18 cellular contexts compared by ENCODE assay signal in genomic region chr17:37797206-37797605, GRCh38. TPM values are rescaled to one million over a fixed set of nuclear protein-coding genes. Genes with fewer than 3 reads are reported as not detected.
"Had no signal": no experiment of that assay in that cellular context is flagged by ENCODE, and none has a peak within 500 bp of the region (broad histone marks: within the 10 kb centered on the region; RNA-seq: fewer than 3 reads in every experiment).

No MANE protein-coding gene starts in this region.

- H3K27me3 ChIP-seq: brain microvascular endothelial cell, colonic mucosa had no signal

- DNase-seq: activated CD4-positive, alpha-beta T cell treated with anti-CD3 and anti-CD28 coated beads, Interleukin-2, amount 10 ng/mL, durations not matched to agents 24 days and 14 days; activated CD8-positive, alpha-beta T cell treated with anti-CD3 and anti-CD28 coated beads, Interleukin-2, amount 10 ng/mL, durations not matched to agents 7 days and 5 days; activated naive CD4-positive, alpha-beta T cell treated with anti-CD3 and anti-CD28 coated beads, Interleukin-2, amount 10 ng/mL, durations not matched to agents 7 days and 5 days; activated naive CD8-positive, alpha-beta T cell treated with anti-CD3 and anti-CD28 coated beads, Interleukin-2, amount 50 U/mL, for 24 hours; activated T-cell treated with anti-CD3 and anti-CD28 coated beads, Interleukin-2, amount 50 U/mL, for 4 hours; aorta; brain microvascular endothelial cell; central memory CD4-positive, alpha-beta T cell; colonic mucosa; erythroblast; spleen; stimulated activated CD4-positive, alpha-beta T cell treated with anti-CD3 and anti-CD28 coated beads, Interleukin-4, amount 100 ng/mL, for 4 hours; T-cell; upper lobe of right lung had no signal

- H3K36me3 ChIP-seq: brain microvascular endothelial cell, colonic mucosa, spleen, upper lobe of right lung had no signal

- H3K27ac ChIP-seq: brain microvascular endothelial cell, colonic mucosa, parathyroid adenoma, spleen, upper lobe of right lung had no signal

- H2AFZ ChIP-seq: parathyroid adenoma had no signal

- H3K36me3 Mint-ChIP-seq: activated naive CD4-positive, alpha-beta T cell treated with anti-CD3 and anti-CD28 coated beads, Interleukin-2, amount 10 ng/mL, durations not matched to agents 7 days and 5 days; natural killer cell treated with Interleukin-12 subunit alpha and Interleukin-12 subunit beta and Interleukin-15 and Interleukin-18, amount 100 ng/mL, for 72 hours; stimulated activated memory B cell treated with anti-CD40 and anti-IgM and Interleukin-4, amounts not matched to agents 10 μg/mL and 1 μg/mL and 100 μg/mL, for 72 hours; T-cell had no signal

- H3K4me1 ChIP-seq: colonic mucosa, parathyroid adenoma had no signal

- H3K9ac ChIP-seq: parathyroid adenoma had no signal

- H3K9me3 Mint-ChIP-seq: activated CD4-positive, alpha-beta T cell treated with anti-CD3 and anti-CD28 coated beads, Interleukin-2, amount 10 ng/mL, durations not matched to agents 24 days and 14 days; activated naive CD4-positive, alpha-beta T cell treated with anti-CD3 and anti-CD28 coated beads, Interleukin-2, amount 10 ng/mL, durations not matched to agents 7 days and 5 days; activated naive CD8-positive, alpha-beta T cell treated with anti-CD3 and anti-CD28 coated beads, Interleukin-2, amount 50 U/mL, for 24 hours; activated T-cell treated with anti-CD3 and anti-CD28 coated beads, Interleukin-2, amount 50 U/mL, for 4 hours; natural killer cell treated with Interleukin-12 subunit alpha and Interleukin-12 subunit beta and Interleukin-15 and Interleukin-18, amount 100 ng/mL, for 72 hours; T-cell had no signal

- ATAC-seq: activated CD8-positive, alpha-beta T cell treated with anti-CD3 and anti-CD28 coated beads, Interleukin-2, amount 10 ng/mL, durations not matched to agents 7 days and 5 days; activated naive CD8-positive, alpha-beta T cell treated with anti-CD3 and anti-CD28 coated beads, Interleukin-2, amount 50 U/mL, for 24 hours; activated T-cell treated with anti-CD3 and anti-CD28 coated beads, Interleukin-2, amount 50 U/mL, for 4 hours; stimulated activated memory B cell treated with anti-CD40 and anti-IgM and Interleukin-4, amounts not matched to agents 10 μg/mL and 1 μg/mL and 100 μg/mL, for 72 hours; T-cell; upper lobe of right lung had no signal

- H3K9me3 ChIP-seq: colonic mucosa, spleen, upper lobe of right lung had no signal

- H3K4me3 Mint-ChIP-seq: activated CD4-positive, alpha-beta T cell treated with anti-CD3 and anti-CD28 coated beads, Interleukin-2, amount 10 ng/mL, durations not matched to agents 24 days and 14 days; activated CD8-positive, alpha-beta T cell treated with anti-CD3 and anti-CD28 coated beads, Interleukin-2, amount 10 ng/mL, durations not matched to agents 7 days and 5 days; activated naive CD4-positive, alpha-beta T cell treated with anti-CD3 and anti-CD28 coated beads, Interleukin-2, amount 10 ng/mL, durations not matched to agents 7 days and 5 days; activated naive CD8-positive, alpha-beta T cell treated with anti-CD3 and anti-CD28 coated beads, Interleukin-2, amount 50 U/mL, for 24 hours; activated T-cell treated with anti-CD3 and anti-CD28 coated beads, Interleukin-2, amount 50 U/mL, for 4 hours; natural killer cell treated with Interleukin-12 subunit alpha and Interleukin-12 subunit beta and Interleukin-15 and Interleukin-18, amount 100 ng/mL, for 72 hours; stimulated activated memory B cell treated with anti-CD40 and anti-IgM and Interleukin-4, amounts not matched to agents 10 μg/mL and 1 μg/mL and 100 μg/mL, for 72 hours; T-cell had no signal

- H3K4me1 Mint-ChIP-seq: T-cell had no signal

- H3K27ac Mint-ChIP-seq: activated CD4-positive, alpha-beta T cell treated with anti-CD3 and anti-CD28 coated beads, Interleukin-2, amount 10 ng/mL, durations not matched to agents 24 days and 14 days; activated CD8-positive, alpha-beta T cell treated with anti-CD3 and anti-CD28 coated beads, Interleukin-2, amount 10 ng/mL, durations not matched to agents 7 days and 5 days; activated naive CD4-positive, alpha-beta T cell treated with anti-CD3 and anti-CD28 coated beads, Interleukin-2, amount 10 ng/mL, durations not matched to agents 7 days and 5 days; activated naive CD8-positive, alpha-beta T cell treated with anti-CD3 and anti-CD28 coated beads, Interleukin-2, amount 50 U/mL, for 24 hours; natural killer cell treated with Interleukin-12 subunit alpha and Interleukin-12 subunit beta and Interleukin-15 and Interleukin-18, amount 100 ng/mL, for 72 hours; stimulated activated memory B cell treated with anti-CD40 and anti-IgM and Interleukin-4, amounts not matched to agents 10 μg/mL and 1 μg/mL and 100 μg/mL, for 72 hours; T-cell had no signal

- H3K4me3 ChIP-seq: colonic mucosa, spleen, upper lobe of right lung had no signal

- H3K27me3 Mint-ChIP-seq: stimulated activated memory B cell treated with anti-CD40 and anti-IgM and Interleukin-4, amounts not matched to agents 10 μg/mL and 1 μg/mL and 100 μg/mL, for 72 hours had no signal

RNA-seq across cellular contexts. Expression of gene HNF1B, which starts 52.3 kb away (rescaled TPM):
- total RNA-seq: activated CD8-positive, alpha-beta T cell treated with anti-CD3 and anti-CD28 coated beads, Interleukin-2, amount 10 ng/mL, durations not matched to agents 7 days and 5 days; aorta; mesenteric fat pad; spleen had no signal
